19 cellular contexts compared by ENCODE assay signal in genomic region chr1:166069390-166069789, GRCh38.
A peak's percentile ranks its signal among the peaks of the same experiment; 100 is the strongest.
DNase-seq lines count a peak whose midpoint lies in the region; ATAC-seq, FAIRE-seq and TF ChIP-seq lines count a peak whose summit lies in the region.
"Had no signal": no experiment of that assay in that cellular context is flagged by ENCODE, and none has a peak within 500 bp of the region (broad histone marks: within the 10 kb centered on the region; RNA-seq: fewer than 3 reads in every experiment).

No MANE protein-coding gene starts in this region.

- WGBS in SK-N-SH (ENCODE audit: low lambda C conversion rate), result 63% methylated on average over 2 of the region's 2 CpGs
- WGBS in liver, result 78% methylated on average over 2 of the region's 2 CpGs

- no peak for FAIRE-seq in astrocyte (lab: Jason Lieb, UNC)
- FAIRE-seq: islet of Langerhans, small intestine had no signal

- no peak for ATAC-seq in SK-N-SH treated with all-trans-retinoic acid at 6 μM for 48 hours
- ATAC-seq: CD8-positive, alpha-beta T cell; gastrocnemius medialis had no signal

- H3K9me3 ChIP-seq in SK-N-SH, result no peaks in the 10 kb centered on the region
- no peaks in the 10 kb centered on the region for H3K9me3 ChIP-seq in MM.1S (replicated peaks; ENCODE audit: insufficient read depth, low read length)
- H3K9me3 ChIP-seq in astrocyte (ENCODE audit: insufficient read depth, low read depth, low read length), result no peaks in the 10 kb centered on the region
- H3K9me3 ChIP-seq in liver (ENCODE audit: control insufficient read depth in 4 of 4, low read length in 3 of 4), result no peaks in the 10 kb centered on the region
- H3K9me3 ChIP-seq: gastrocnemius medialis had no signal

- no peak for DNase-seq in SK-N-SH
- DNase-seq in MM.1S, result peak; percentile 54
- DNase-seq in astrocyte (ENCODE audit: low read depth), result peak; percentile 3
- DNase-seq in SHP77 treated with DMSO at 0.1 percent for 48 hours (lab: John Stamatoyannopoulos, UW), result no peak
- no peak for DNase-seq in GM10248 (ENCODE audit: extremely low spot score)
- DNase-seq in caudate nucleus (lab: John Stamatoyannopoulos, UW), result no peak
- DNase-seq: activated CD4-positive, alpha-beta memory T cell treated with anti-CD3 and anti-CD28 coated beads, Interleukin-2, amount 10 ng/mL, durations not matched to agents 7 days and 5 days; CD8-positive, alpha-beta T cell; dorsolateral prefrontal cortex; gastrocnemius medialis; NCI-H1694; NCI-H510A treated with DMSO at 0.1 percent for 48 hours; small intestine; stimulated activated naive CD4-positive, alpha-beta T cell treated with Interleukin-2 at 50 U/mL for 16 hours had no signal

- H3K4me1 ChIP-seq in SK-N-SH (ENCODE audit: control insufficient read depth in 1 of 2, insufficient read depth in 2 of 2, low read depth in 1 of 2, low read length in 1 of 2) (no peaks in the 10 kb centered on the region; a peak in 1 of 4 replicates), MM.1S (ENCODE audit: low read length) (no peaks in the 10 kb centered on the region), astrocyte (ENCODE audit: insufficient read depth, low read length) (no peaks in the 10 kb centered on the region), liver (ENCODE audit: control insufficient read depth in 4 of 4, insufficient read depth in 4 of 4, low read length in 3 of 4) (peaks cover 0 to 6% (median 0%) of the 10 kb centered on the region in 4 donors)

- H3K9me2 ChIP-seq in SK-N-SH, result no peaks in the 10 kb centered on the region
- no peaks in the 10 kb centered on the region for H3K9me2 ChIP-seq in MM.1S (replicated peaks; ENCODE audit: insufficient read depth, low read length)

- no peak overlapping the region for H3K4me2 ChIP-seq in SK-N-SH
- H3K4me2 ChIP-seq in MM.1S (ENCODE audit: low read depth, low read length), result no peak overlapping the region
- no peak overlapping the region for H3K4me2 ChIP-seq in astrocyte (ENCODE audit: low read length)

- H3K9me3 Mint-ChIP-seq in astrocyte (ENCODE audit: unreplicated experiment), result no peaks in the 10 kb centered on the region
- H3K9me3 Mint-ChIP-seq: activated CD4-positive, alpha-beta memory T cell treated with anti-CD3 and anti-CD28 coated beads, Interleukin-2, amount 10 ng/mL, durations not matched to agents 7 days and 5 days; brain; CD8-positive, alpha-beta T cell had no signal

- CTCF ChIA-PET in SK-N-SH (lab: Yijun Ruan, JAX) (no interaction called here), GM10248 (lab: Yijun Ruan, JAX) (no interaction called here)

- H3F3A ChIP-seq in SK-N-SH (replicated peaks; ENCODE audit: insufficient read depth) (no peaks in the 10 kb centered on the region), MM.1S (ENCODE audit: insufficient read depth, low read length) (no peaks in the 10 kb centered on the region)

- TF ChIP-seq RAD21 in SK-N-SH (IDR thresholded peaks at IDR 0.05; ENCODE audit: low read length), result no peak
- TF ChIP-seq RAD21 in liver (IDR thresholded peaks at IDR 0.05), result no peak

- H3K4me1 Mint-ChIP-seq in astrocyte (ENCODE audit: low read depth, unreplicated experiment), result no peaks in the 10 kb centered on the region
- H3K4me1 Mint-ChIP-seq: activated CD4-positive, alpha-beta memory T cell treated with anti-CD3 and anti-CD28 coated beads, Interleukin-2, amount 10 ng/mL, durations not matched to agents 7 days and 5 days had no signal

- H3K27me3 ChIP-seq in SK-N-SH (ENCODE audit: insufficient read depth) (no peaks in the 10 kb centered on the region), MM.1S (replicated peaks; ENCODE audit: insufficient read depth, low read length) (no peaks in the 10 kb centered on the region), astrocyte (ENCODE audit: insufficient read depth, low read length) (no peaks in the 10 kb centered on the region), liver (ENCODE audit: control insufficient read depth in 4 of 4, insufficient read depth in 4 of 4, low read length in 3 of 4) (no peaks in the 10 kb centered on the region)
- H3K27me3 ChIP-seq: dorsolateral prefrontal cortex, gastrocnemius medialis had no signal

- H3K9ac ChIP-seq in SK-N-SH (no peak overlapping the region), MM.1S (ENCODE audit: low read length) (no peak overlapping the region), astrocyte (ENCODE audit: low read length) (no peak overlapping the region), liver (ENCODE audit: low read depth in 1 of 2, low read length in 2 of 2) (no peak overlapping the region)

- H3K27ac ChIP-seq in SK-N-SH (ENCODE audit: low read depth in 2 of 2, low read length in 1 of 2) (no peak overlapping the region), MM.1S (ENCODE audit: low read length) (no peak overlapping the region), astrocyte (ENCODE audit: low read depth, low read length) (no peak overlapping the region), liver (ENCODE audit: low read depth in 1 of 2, low read length in 2 of 2) (no peak overlapping the region), caudate nucleus (ENCODE audit: low read depth, low read length) (no peak overlapping the region)
- H3K27ac ChIP-seq: dorsolateral prefrontal cortex, gastrocnemius medialis, RWPE1 had no signal

- TF ChIP-seq EP300 in SK-N-SH (IDR thresholded peaks at IDR 0.05; ENCODE audit: borderline replicate concordance in 1 of 2, low read depth in 1 of 2, low read length in 1 of 2), result no peak

- H3K4me3 Mint-ChIP-seq in astrocyte (ENCODE audit: unreplicated experiment), result no peak overlapping the region
- H3K4me3 Mint-ChIP-seq: activated CD4-positive, alpha-beta memory T cell treated with anti-CD3 and anti-CD28 coated beads, Interleukin-2, amount 10 ng/mL, durations not matched to agents 7 days and 5 days; brain; CD8-positive, alpha-beta T cell had no signal

- H3K36me3 ChIP-seq in SK-N-SH (replicated peaks in 1 of 2; ENCODE audit: control insufficient read depth in 1 of 2, insufficient read depth in 2 of 2, low read length in 1 of 2) (no peaks in the 10 kb centered on the region), MM.1S (replicated peaks; ENCODE audit: insufficient read depth, low read length) (no peaks in the 10 kb centered on the region), astrocyte (ENCODE audit: insufficient read depth, low read length) (no peaks in the 10 kb centered on the region), liver (ENCODE audit: control insufficient read depth in 4 of 4, insufficient read depth in 3 of 4, low read depth in 1 of 4, low read length in 3 of 4) (no peaks in the 10 kb centered on the region)
- H3K36me3 ChIP-seq: gastrocnemius medialis had no signal

- H2AFZ ChIP-seq in SK-N-SH (ENCODE audit: low read depth), result no peak overlapping the region
- H2AFZ ChIP-seq in MM.1S (ENCODE audit: low read length), result no peak overlapping the region
- H2AFZ ChIP-seq in astrocyte (ENCODE audit: low read depth, low read length), result no peak overlapping the region

- H3K27me3 Mint-ChIP-seq in astrocyte (ENCODE audit: low read depth, unreplicated experiment), result peaks cover 12% of the 10 kb centered on the region
- H3K27me3 Mint-ChIP-seq: activated CD4-positive, alpha-beta memory T cell treated with anti-CD3 and anti-CD28 coated beads, Interleukin-2, amount 10 ng/mL, durations not matched to agents 7 days and 5 days had no signal

- H4K20me1 ChIP-seq in SK-N-SH (ENCODE audit: insufficient read depth), result no peaks in the 10 kb centered on the region
- no peaks in the 10 kb centered on the region for H4K20me1 ChIP-seq in MM.1S (ENCODE audit: insufficient read depth, low read length)
- no peaks in the 10 kb centered on the region for H4K20me1 ChIP-seq in astrocyte (ENCODE audit: insufficient read depth, low read length)

- H3K27ac Mint-ChIP-seq in astrocyte (ENCODE audit: unreplicated experiment), result no peak overlapping the region
- H3K27ac Mint-ChIP-seq: activated CD4-positive, alpha-beta memory T cell treated with anti-CD3 and anti-CD28 coated beads, Interleukin-2, amount 10 ng/mL, durations not matched to agents 7 days and 5 days; CD8-positive, alpha-beta T cell had no signal

- POLR2A ChIA-PET in SK-N-SH (lab: Yijun Ruan, JAX), result no interaction called here
- POLR2A ChIA-PET in GM10248 (lab: Yijun Ruan, JAX), result no interaction called here

- H3K4me3 ChIP-seq in SK-N-SH (ENCODE audit: low read depth in 2 of 2, low read length in 1 of 2) (no peak overlapping the region), MM.1S (ENCODE audit: low read length) (no peak overlapping the region), astrocyte (ENCODE audit: insufficient read depth, low read depth, low read length) (no peak overlapping the region), liver (ENCODE audit: low read depth in 1 of 3, low read length in 3 of 3) (no peak overlapping the region)
- H3K4me3 ChIP-seq: dorsolateral prefrontal cortex, gastrocnemius medialis had no signal

- TF ChIP-seq CTCF in SK-N-SH (IDR thresholded peaks at IDR 0.05) (no peak), MM.1S (IDR thresholded peaks at IDR 0.05; ENCODE audit: low read length) (no peak), astrocyte (IDR thresholded peaks at IDR 0.05; ENCODE audit: insufficient read depth, low read depth, low read length) (no peak), liver (IDR thresholded peaks at IDR 0.05; ENCODE audit: low read depth, low read length, missing input control) (no peak), GM10248 (IDR thresholded peaks at IDR 0.05; ENCODE audit: control extremely low read depth, extremely low read depth, low read depth, missing control alignments) (no peak)

- no peaks in the 10 kb centered on the region for H3K36me3 Mint-ChIP-seq in astrocyte (ENCODE audit: low read depth, unreplicated experiment)
- H3K36me3 Mint-ChIP-seq: brain; CD8-positive, alpha-beta T cell had no signal

- no peaks in the 10 kb centered on the region for H3K79me2 ChIP-seq in SK-N-SH (ENCODE audit: insufficient read depth)
- no peaks in the 10 kb centered on the region for H3K79me2 ChIP-seq in MM.1S (ENCODE audit: low read length)
- H3K79me2 ChIP-seq in astrocyte (ENCODE audit: insufficient read depth, low read length), result no peaks in the 10 kb centered on the region

TF ChIP-seq in SK-N-SH treated with all-trans-retinoic acid at 6 μM for 48 hours, 23 proteins besides CTCF, POLR2A, EP300 and RAD21 (continues in another document):
- no peak for TF ChIP-seq RARB (CRISPR knock-in tag; IDR thresholded peaks at IDR 0.05)
- TF ChIP-seq CSDC2 (CRISPR knock-in tag; IDR thresholded peaks at IDR 0.05), result no peak
- no peak for TF ChIP-seq TCF4 (CRISPR knock-in tag; IDR thresholded peaks at IDR 0.05; ENCODE audit: borderline replicate concordance)
- no peak for TF ChIP-seq ZFP3 (CRISPR knock-in tag; IDR thresholded peaks at IDR 0.05)
- no peak for TF ChIP-seq OSR1 (CRISPR knock-in tag; IDR thresholded peaks at IDR 0.05)
- no peak for TF ChIP-seq ARNTL (CRISPR knock-in tag; IDR thresholded peaks at IDR 0.05; ENCODE audit: borderline replicate concordance, low read depth)
- no peak for TF ChIP-seq ISL1 (CRISPR knock-in tag; IDR thresholded peaks at IDR 0.05)

Comparison
In these comparisons a context has a peak if more than half of its experiments do, and no peak if none do; other contexts are left out.
1. DNase-seq: peak in MM.1S (single experiment) and astrocyte (single experiment); none in SK-N-SH (single experiment), SHP77 treated with DMSO at 0.1 percent for 48 hours (single experiment), GM10248 (single experiment) and caudate nucleus (0 of 61).